In genomic region chr6:68679399-68679798, GRCh38 we compare ENCODE assay signal across 23 cellular contexts. TPM values are rescaled to one million over a fixed set of nuclear protein-coding genes. Genes with fewer than 3 reads are reported as not detected.
"Had no signal": no experiment of that assay in that cellular context is flagged by ENCODE, and none has a peak within 500 bp of the region (broad histone marks: within the 10 kb centered on the region; RNA-seq: fewer than 3 reads in every experiment).

No MANE protein-coding gene starts in this region.

- ATAC-seq: activated CD4-positive, alpha-beta T cell treated with anti-CD3 and anti-CD28 coated beads for 36 hours; gastroesophageal sphincter; left ventricle myocardium superior; mucosa of descending colon; right cardiac atrium; stimulated activated naive B cell treated with anti-CD40 and anti-IgM and Interleukin-4, amounts not matched to agents 10 μg/mL and 1 μg/mL and 100 μg/mL, for 72 hours had no signal

- DNase-seq: activated CD4-positive, alpha-beta T cell treated with anti-CD3 and anti-CD28 coated beads for 36 hours; activated CD4-positive, alpha-beta T cell treated with anti-CD3 and anti-CD28 coated beads, Interleukin-2, amount 50 U/mL, for 4 hours; activated CD4-positive, CD25-positive, alpha-beta regulatory T cell; activated effector memory CD4-positive, alpha-beta T cell treated with Interleukin-2 at 50 U/mL for 16 hours; activated naive CD4-positive, alpha-beta T cell treated with Interleukin-2 at 50 U/mL for 16 hours; activated naive CD8-positive, alpha-beta T cell treated with anti-CD3 and anti-CD28 coated beads for 36 hours; activated T-cell treated with anti-CD3 and anti-CD28 coated beads for 4 hours; adrenal gland; aorta; islet precursor cell; left ventricle myocardium superior; mucosa of descending colon; stimulated activated CD4-positive, alpha-beta T cell treated with anti-CD3 and anti-CD28 coated beads, Interleukin-15, amount 100 ng/mL, for 24 hours; stimulated activated CD4-positive, alpha-beta T cell treated with anti-CD3 and anti-CD28 coated beads, Interleukin-2, amount 100 ng/mL, for 24 hours; stimulated activated naive B cell treated with anti-CD40 and anti-IgM and Interleukin-4, amounts not matched to agents 10 μg/mL and 1 μg/mL and 100 μg/mL, for 72 hours; stomach; thyroid gland; upper lobe of left lung had no signal

RNA-seq across cellular contexts. Expression of gene ADGRB3, which starts 44.3 kb away (rescaled TPM):
- total RNA-seq: activated CD4-positive, alpha-beta T cell treated with anti-CD3 and anti-CD28 coated beads for 36 hours; activated naive CD8-positive, alpha-beta T cell treated with anti-CD3 and anti-CD28 coated beads for 36 hours; endothelial cell of umbilical vein; lung microvascular endothelial cell; osteoblast had no signal
